Comparison of ENCODE assay signal across 15 cellular contexts in the genomic region with DNA sequence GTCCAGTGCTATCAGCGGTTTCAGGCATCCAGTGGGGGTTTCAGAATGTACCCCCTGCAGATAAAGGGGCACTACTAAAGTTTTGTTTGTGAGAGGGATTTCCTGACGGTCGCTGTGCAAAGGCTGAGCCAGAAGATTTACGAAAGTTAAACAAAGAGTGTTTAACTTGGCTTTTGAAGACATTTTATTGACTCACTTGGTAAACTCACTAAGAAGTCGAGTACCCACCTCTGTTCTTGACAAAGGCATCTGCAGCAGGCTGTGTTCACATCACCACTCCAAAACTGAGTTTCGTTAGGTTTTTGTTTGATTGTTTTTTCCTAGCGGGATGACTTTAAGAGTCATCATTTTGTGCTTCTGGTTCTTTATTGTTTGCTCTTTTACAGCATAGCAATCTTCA.
"Had no signal": no experiment of that assay in that cellular context is flagged by ENCODE, and none has a peak within 500 bp of the region (broad histone marks: within the 10 kb centered on the region; RNA-seq: fewer than 3 reads in every experiment).

No MANE protein-coding gene starts in this region.

- H3K27ac ChIP-seq: dorsolateral prefrontal cortex, parathyroid adenoma had no signal

- H3K4me1 ChIP-seq: parathyroid adenoma had no signal

- H2AFZ ChIP-seq: parathyroid adenoma had no signal

- H3K9ac ChIP-seq: parathyroid adenoma had no signal

- DNase-seq: activated CD4-positive, alpha-beta T cell treated with anti-CD3 and anti-CD28 coated beads, Interleukin-2, amount 50 U/mL, for 1 hour; activated CD4-positive, CD25-positive, alpha-beta regulatory T cell; activated effector memory CD4-positive, alpha-beta T cell treated with Interleukin-2 at 50 U/mL for 16 hours; activated T-cell treated with anti-CD3 and anti-CD28 coated beads, Interleukin-2, amount 50 U/mL, for 24 hours; amniotic stem cell; dorsolateral prefrontal cortex; foreskin fibroblast; glutamatergic neuron; islet precursor cell; left ventricle myocardium superior; retina; stimulated activated CD4-positive, alpha-beta T cell treated with anti-CD3 and anti-CD28 coated beads, Interleukin-15, amount 100 ng/mL, for 24 hours; stimulated activated CD4-positive, alpha-beta T cell treated with anti-CD3 and anti-CD28 coated beads, Interleukin-4, amount 100 ng/mL, for 24 hours had no signal

- H3K4me3 ChIP-seq: dorsolateral prefrontal cortex had no signal

- ATAC-seq: activated naive CD4-positive, alpha-beta T cell treated with anti-CD3 and anti-CD28 coated beads, Interleukin-2, amount 50 U/mL, for 72 hours; left ventricle myocardium superior had no signal

- H3K79me2 ChIP-seq: parathyroid adenoma had no signal
